Comparison of ENCODE assay signal across 20 cellular contexts in the genomic region with DNA sequence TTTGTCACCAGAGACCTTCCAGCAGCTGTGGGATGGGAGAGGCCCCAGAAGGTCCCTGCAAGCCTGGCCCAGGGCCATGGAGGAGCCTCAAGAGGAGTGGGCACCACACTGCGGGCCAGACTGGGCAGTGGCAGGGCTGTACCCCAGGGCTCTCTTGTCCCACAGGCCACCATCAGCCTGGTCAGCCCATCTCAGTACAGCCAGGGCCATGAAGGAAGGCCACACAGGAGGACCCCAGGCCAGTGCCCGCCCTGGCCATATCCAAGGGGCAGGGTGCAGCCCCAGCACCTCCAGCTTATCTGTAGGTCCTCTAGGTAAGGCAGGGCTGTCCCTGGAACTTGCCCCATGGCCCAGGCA. TPM values are rescaled to one million over a fixed set of nuclear protein-coding genes. Genes with fewer than 3 reads are reported as not detected.
A peak's percentile ranks its signal among the peaks of the same experiment; 100 is the strongest.
DNase-seq lines count a peak whose midpoint lies in the region; ATAC-seq and TF ChIP-seq lines count a peak whose summit lies in the region.
"Had no signal": no experiment of that assay in that cellular context is flagged by ENCODE, and none has a peak within 500 bp of the region (broad histone marks: within the 10 kb centered on the region; RNA-seq: fewer than 3 reads in every experiment).

No MANE protein-coding gene starts in this region.

- H2BK5ac ChIP-seq in IMR-90 (ENCODE audit: low read depth, low read length, poor library complexity, severe bottlenecking) = no peak overlapping the region

- no peak overlapping the region for H4K8ac ChIP-seq in IMR-90 (ENCODE audit: low read depth in 2 of 2, low read length in 2 of 2)

- no peak overlapping the region for H2BK20ac ChIP-seq in IMR-90 (ENCODE audit: low read depth, low read length)

- no peaks in the 10 kb centered on the region for H3K9me3 Mint-ChIP-seq in activated naive CD8-positive, alpha-beta T cell treated with anti-CD3 and anti-CD28 coated beads for 36 hours
- H3K9me3 Mint-ChIP-seq in nephron = no peaks in the 10 kb centered on the region
- H3K9me3 Mint-ChIP-seq: activated T-helper 2 cell treated with anti-CD3 and anti-CD28 coated beads, Interferon-gamma antibody, Interleukin-2, Interleukin-4, amounts not matched to agents 10 μg/mL and 5 μg/mL and 100 μg/mL, durations not matched to agents 14 hours and 24 hours and 36 hours had no signal

- H3K56ac ChIP-seq in IMR-90 (ENCODE audit: extremely low read depth, insufficient read depth, low read length) = no peak overlapping the region

- H3K79me1 ChIP-seq in IMR-90 (ENCODE audit: low read depth in 1 of 2, low read length in 2 of 2) = peaks cover 13 to 14% of the 10 kb centered on the region in 2 experiments

- H3K9me1 ChIP-seq in IMR-90 (ENCODE audit: insufficient read depth, low read length) = peaks cover 2% of the 10 kb centered on the region

- in situ Hi-C loops in IMR-90 (cut with MboI; ENCODE audit: low sequenced_read_pairs) = no loop called here

- WGBS in IMR-90 (ENCODE audit: extremely low coverage in 2 of 2, insufficient read length in 1 of 2), 2 experiments = no CpG with 5 or more reads among the region's 2 CpGs
- 78 to 86% methylated on average over 1 to 2 of the region's 2 CpGs for WGBS in tibial nerve, 2 donors

- H3K4me1 ChIP-seq in IMR-90 (ENCODE audit: control insufficient read depth, insufficient read depth, low read length) (peaks cover 8% of the 10 kb centered on the region), tibial nerve (peaks cover 0 to 45% (median 36%) of the 10 kb centered on the region in 4 donors), upper lobe of right lung (peaks cover 17% of the 10 kb centered on the region)

- H3K23ac ChIP-seq in IMR-90 (ENCODE audit: low read depth, low read length) = no peak overlapping the region

- H3K9me3 ChIP-seq in IMR-90 (ENCODE audit: control insufficient read depth, insufficient read depth, low read length) (no peaks in the 10 kb centered on the region), tibial nerve (no peaks in the 10 kb centered on the region), upper lobe of right lung (no peaks in the 10 kb centered on the region)
- H3K9me3 ChIP-seq: gastrocnemius medialis had no signal

- TF ChIP-seq EP300 in tibial nerve (IDR thresholded peaks at IDR 0.05) = no peak

- H3K4me2 ChIP-seq in IMR-90 (ENCODE audit: low read depth, low read length) = no peak overlapping the region

- no peak for TF ChIP-seq CTCF in C4-2B (conservative IDR thresholded peaks at IDR 0.05)
- no peak for TF ChIP-seq CTCF in IMR-90 (conservative IDR thresholded peaks at IDR 0.05; ENCODE audit: low read depth, low read length)
- no peak for TF ChIP-seq CTCF in nephron (IDR thresholded peaks at IDR 0.05; ENCODE audit: unreplicated experiment in 3 of 3)
- TF ChIP-seq CTCF in tibial nerve (IDR thresholded peaks at IDR 0.05) = no peak
- no peak for TF ChIP-seq CTCF in upper lobe of right lung (IDR thresholded peaks at IDR 0.05)

- H3K9ac ChIP-seq in IMR-90 (ENCODE audit: low read depth, low read length) = no peak overlapping the region

- no peak overlapping the region for H3K18ac ChIP-seq in IMR-90 (ENCODE audit: low read depth, low read length)

- H2BK15ac ChIP-seq in IMR-90 (ENCODE audit: low read depth, low read length) = no peak overlapping the region

- POLR2A ChIA-PET in IMR-90 (lab: Charles Lee; ENCODE audit: unreplicated experiment) = no interaction called here

- no peak overlapping the region for H2AK9ac ChIP-seq in IMR-90 (replicated peaks; ENCODE audit: low read depth, low read length, poor library complexity)

- dilution Hi-C loops in IMR-90 (cut with HindIII; ENCODE audit: low sequenced_read_pairs, unreplicated experiment) = no loop called here

- CTCF ChIA-PET in IMR-90 (lab: Yijun Ruan, JAX) = no interaction called here

- no peak overlapping the region for H2AFZ ChIP-seq in IMR-90 (replicated peaks; ENCODE audit: low read length, poor library complexity)

- H3K36me3 Mint-ChIP-seq in activated naive CD8-positive, alpha-beta T cell treated with anti-CD3 and anti-CD28 coated beads for 36 hours = peaks cover 9% of the 10 kb centered on the region
- H3K36me3 Mint-ChIP-seq in nephron (ENCODE audit: low read depth) = peaks cover 4% of the 10 kb centered on the region

- no peak overlapping the region for H4K5ac ChIP-seq in IMR-90 (ENCODE audit: low read depth, low read length)

- 0 out of 2 replicates have a peak overlapping the region, but pooled peaks have one; percentile 16 for H2AK5ac ChIP-seq in IMR-90 (ENCODE audit: low read depth, low read length)

- no peak for TF ChIP-seq RAD21 in IMR-90 (IDR thresholded peaks at IDR 0.05; ENCODE audit: low read length)

- H3K27me3 Mint-ChIP-seq in activated naive CD8-positive, alpha-beta T cell treated with anti-CD3 and anti-CD28 coated beads for 36 hours = no peaks in the 10 kb centered on the region
- H3K27me3 Mint-ChIP-seq in nephron (ENCODE audit: low read depth) = peaks cover 15% of the 10 kb centered on the region

- intact Hi-C loops in IMR-90 (cut with micrococcal nuclease) = no loop called here
- intact Hi-C loops in upper lobe of right lung (cut with DNase I) = loop anchor here (10.0 kb wide), 1 partner anchor 139 kb away; no protein-coding TSS in a partner anchor

- no peaks in the 10 kb centered on the region for H3K27me3 ChIP-seq in IMR-90 (ENCODE audit: control insufficient read depth, insufficient read depth, low read length)
- H3K27me3 ChIP-seq in tibial nerve = peaks cover 0 to 18% of the 10 kb centered on the region in 2 donors
- no peaks in the 10 kb centered on the region for H3K27me3 ChIP-seq in upper lobe of right lung
- H3K27me3 ChIP-seq: cardiac muscle cell, gastrocnemius medialis had no signal

- BruUV-seq in IMR-90 (replicated peaks; lab: Mats Ljungman, UMichigan) = no TSS peak

- TF ChIP-seq POLR2A in IMR-90 (IDR thresholded peaks at IDR 0.05; ENCODE audit: low read depth, low read length) (no peak), tibial nerve (IDR thresholded peaks at IDR 0.05) (no peak)

- H4K91ac ChIP-seq in IMR-90 (ENCODE audit: insufficient read depth, low read depth, low read length) = no peak overlapping the region

- H3K27ac ChIP-seq in C4-2B (peak overlapping the region; percentile 27), IMR-90 (ENCODE audit: insufficient read depth, low read length) (no peak overlapping the region), tibial nerve (peak overlapping the region in 2 of 4 donors; percentile 15 to 65), upper lobe of right lung (no peak overlapping the region)
- H3K27ac ChIP-seq: cardiac muscle cell had no signal

- DNase-seq in IMR-90 (no peak), NCI-H2081 (lab: John Stamatoyannopoulos, UW) (no peak), tibial nerve (ENCODE audit: low spot score in 2 of 2) (no peak), dedifferentiated amniotic fluid mesenchymal stem cell (ENCODE audit: extremely low spot score) (no peak), upper lobe of right lung (no peak)
- no peak for DNase-seq in activated naive CD8-positive, alpha-beta T cell treated with anti-CD3 and anti-CD28 coated beads for 36 hours
- DNase-seq: activated CD8-positive, alpha-beta memory T cell treated with anti-CD3 and anti-CD28 coated beads, Interleukin-2, amount 10 ng/mL, durations not matched to agents 7 days and 5 days; Calu3; effector CD4-positive, alpha-beta T cell; kidney glomerular epithelial cell; NCI-H1436 treated with DMSO at 0.1 percent for 48 hours; T-helper 9 cell had no signal

- no peak overlapping the region for H3K4ac ChIP-seq in IMR-90 (ENCODE audit: low read depth, low read length)

- no peak overlapping the region for H3K4me3 Mint-ChIP-seq in activated naive CD8-positive, alpha-beta T cell treated with anti-CD3 and anti-CD28 coated beads for 36 hours
- H3K4me3 Mint-ChIP-seq in nephron = peak overlapping the region in 2 of 3 experiments; percentile 8 to 69
- H3K4me3 Mint-ChIP-seq: activated CD8-positive, alpha-beta memory T cell treated with anti-CD3 and anti-CD28 coated beads, Interleukin-2, amount 10 ng/mL, durations not matched to agents 7 days and 5 days had no signal

- no peak for ATAC-seq in IMR-90 (ENCODE audit: low read depth)
- ATAC-seq in upper lobe of right lung = no peak
- ATAC-seq: activated CD8-positive, alpha-beta memory T cell treated with anti-CD3 and anti-CD28 coated beads, Interleukin-2, amount 10 ng/mL, durations not matched to agents 7 days and 5 days had no signal

- H3K14ac ChIP-seq in IMR-90 (replicated peaks; ENCODE audit: low read depth, low read length) = no peak overlapping the region

- H3K27ac Mint-ChIP-seq in activated naive CD8-positive, alpha-beta T cell treated with anti-CD3 and anti-CD28 coated beads for 36 hours = peak overlapping the region; percentile 3
- H3K27ac Mint-ChIP-seq in nephron = no peak overlapping the region
- H3K27ac Mint-ChIP-seq: activated CD8-positive, alpha-beta memory T cell treated with anti-CD3 and anti-CD28 coated beads, Interleukin-2, amount 10 ng/mL, durations not matched to agents 7 days and 5 days; activated T-helper 2 cell treated with anti-CD3 and anti-CD28 coated beads, Interferon-gamma antibody, Interleukin-2, Interleukin-4, amounts not matched to agents 10 μg/mL and 5 μg/mL and 100 μg/mL, durations not matched to agents 14 hours and 24 hours and 36 hours had no signal

- H2BK120ac ChIP-seq in IMR-90 (ENCODE audit: low read depth, low read length) = no peak overlapping the region

- peaks cover 28% of the 10 kb centered on the region for H3K4me1 Mint-ChIP-seq in activated naive CD8-positive, alpha-beta T cell treated with anti-CD3 and anti-CD28 coated beads for 36 hours
- peaks cover 23% of the 10 kb centered on the region for H3K4me1 Mint-ChIP-seq in nephron

- peaks cover 11% of the 10 kb centered on the region for H4K20me1 ChIP-seq in IMR-90 (ENCODE audit: insufficient read depth, low read length)

- H3K36me3 ChIP-seq in IMR-90 (ENCODE audit: control insufficient read depth, insufficient read depth, low read length) (no peaks in the 10 kb centered on the region), tibial nerve (no peaks in the 10 kb centered on the region), upper lobe of right lung (no peaks in the 10 kb centered on the region)
- H3K36me3 ChIP-seq: cardiac muscle cell, gastrocnemius medialis had no signal

- H3K4me3 ChIP-seq in IMR-90 (ENCODE audit: insufficient read depth, low read depth, low read length) (no peak overlapping the region), tibial nerve (no peak overlapping the region), upper lobe of right lung (no peak overlapping the region)
- H3K4me3 ChIP-seq: cardiac muscle cell, gastrocnemius medialis had no signal

RNA-seq across cellular contexts. Expression of gene GNB1, which starts 3.1 kb away (rescaled TPM):
- 73.5 and 74.7 TPM in 2 replicates for total RNA-seq in IMR-90 (2012; rRNA removed)
- polyA plus RNA-seq in IMR-90 (2012; rRNA removed) = 366 and 371 TPM in 2 replicates
- 219 and 373 TPM in 2 replicates for polyA plus RNA-seq in IMR-90 (2012; cell fraction: cytosol; rRNA removed)
- 315 and 343 TPM in 2 replicates for polyA plus RNA-seq in IMR-90 (2012; cell fraction: nucleus; rRNA removed; ENCODE audit: low replicate concordance)
- total RNA-seq in activated naive CD8-positive, alpha-beta T cell treated with anti-CD3 and anti-CD28 coated beads for 36 hours = 100 to 1,000 TPM; 360 to 394 TPM
- total RNA-seq in tibial nerve = 100 to 1,000 TPM; 150 to 191 (median 159) TPM
- 328 TPM for total RNA-seq in upper lobe of right lung

RNA-seq across cellular contexts. Expression of gene CALML6, which starts 21.1 kb away (rescaled TPM):
- total RNA-seq in IMR-90 (2012; rRNA removed) (not detected in 2 replicates), tibial nerve (under 1 TPM in 2 of 4 donors, not detected in 2; 0.42 to 0.78 TPM), upper lobe of right lung (0.90 TPM)
- polyA plus RNA-seq in IMR-90 (2012; rRNA removed) = 0.52 and 0.91 TPM in 2 replicates
- polyA plus RNA-seq in IMR-90 (2012; cell fraction: cytosol; rRNA removed) = not detected in 2 replicates
- polyA plus RNA-seq in IMR-90 (2012; cell fraction: nucleus; rRNA removed; ENCODE audit: low replicate concordance) = 10.0 and 15.0 TPM in 2 replicates
- under 1 TPM; 0.87 to 0.98 TPM for total RNA-seq in activated naive CD8-positive, alpha-beta T cell treated with anti-CD3 and anti-CD28 coated beads for 36 hours
- total RNA-seq: H4, M059J had no signal

RNA-seq across cellular contexts. Expression of gene TMEM52, which starts 25.1 kb away (rescaled TPM):
- total RNA-seq in IMR-90 (2012; rRNA removed) (0.28 and 0.54 TPM in 2 replicates), tibial nerve (1 to 10 TPM in 1 of 4 donors, not detected in 3; 1.0 TPM), upper lobe of right lung (1.5 TPM)
- 1.3 and 1.9 TPM in 2 replicates for polyA plus RNA-seq in IMR-90 (2012; rRNA removed)
- 1.8 and 2.1 TPM in 2 replicates for polyA plus RNA-seq in IMR-90 (2012; cell fraction: cytosol; rRNA removed)
- polyA plus RNA-seq in IMR-90 (2012; cell fraction: nucleus; rRNA removed; ENCODE audit: low replicate concordance) = 2.5 and 5.0 TPM in 2 replicates
- total RNA-seq in activated naive CD8-positive, alpha-beta T cell treated with anti-CD3 and anti-CD28 coated beads for 36 hours = 1 to 10 TPM; 2.4 to 2.7 TPM
- total RNA-seq: activated CD8-positive, alpha-beta memory T cell treated with anti-CD3 and anti-CD28 coated beads, Interleukin-2, amount 10 ng/mL, durations not matched to agents 7 days and 5 days; M059J; SK-MEL-5 had no signal
